Comparison of ENCODE assay signal across 8 cellular contexts in genomic region chr5:132293066-132293991, GRCh38. TPM values are rescaled to one million over a fixed set of nuclear protein-coding genes. Genes with fewer than 3 reads are reported as not detected.
A peak's percentile ranks its signal among the peaks of the same experiment; 100 is the strongest.
DNase-seq lines count a peak whose midpoint lies in the region; ATAC-seq and TF ChIP-seq lines count a peak whose summit lies in the region.

No MANE protein-coding gene starts in this region.

- H3K9me3 Mint-ChIP-seq in IgD-negative memory B cell, result no peaks in the 10 kb centered on the region

- peaks cover 20 to 21% of the 10 kb centered on the region in 2 donors for H3K4me1 ChIP-seq in mucosa of rectum (ENCODE audit: control insufficient read depth in 2 of 2, insufficient read depth in 2 of 2, low read length in 2 of 2)

- H3K27ac ChIP-seq in mucosa of rectum (ENCODE audit: low read depth in 2 of 2, low read length in 2 of 2), result peak overlapping the region; percentile 95 to 96

- H3K4me3 ChIP-seq in epithelial cell of proximal tubule (ENCODE audit: low read depth, low read length) (peak overlapping the region; percentile 78), mucosa of rectum (ENCODE audit: low read length in 2 of 2) (peak overlapping the region; percentile 71 to 77)

- H3K9me3 ChIP-seq in mucosa of rectum (ENCODE audit: control insufficient read depth in 2 of 2, low read length in 2 of 2), result no peaks in the 10 kb centered on the region

- H3K4me3 Mint-ChIP-seq in IgD-negative memory B cell, result peak overlapping the region; percentile 78 to 96 (median 91)

- H3K4me1 Mint-ChIP-seq in IgD-negative memory B cell, result peaks cover 4 to 9% (median 5%) of the 10 kb centered on the region in 3 donors

- peaks cover 38% of the 10 kb centered on the region for H3K27me3 Mint-ChIP-seq in IgD-negative memory B cell

- H3K27me3 ChIP-seq in mucosa of rectum (ENCODE audit: control insufficient read depth in 2 of 2, insufficient read depth in 2 of 2, low read length in 2 of 2), result peaks cover 0 to 2% of the 10 kb centered on the region in 2 donors

- H3K36me3 Mint-ChIP-seq in IgD-negative memory B cell, result no peaks in the 10 kb centered on the region

- peak overlapping the region; percentile 90 for H3K9ac ChIP-seq in mucosa of rectum (ENCODE audit: low read depth in 1 of 2, low read length in 2 of 2)

- H3K36me3 ChIP-seq in mucosa of rectum (ENCODE audit: control insufficient read depth in 2 of 2, insufficient read depth in 2 of 2, low read length in 2 of 2), result no peaks in the 10 kb centered on the region

- peak; percentile 33 for TF ChIP-seq CTCF in epithelial cell of proximal tubule (conservative IDR thresholded peaks at IDR 0.05; ENCODE audit: low read depth, low read length)

- ATAC-seq in GM21529 (IDR thresholded peaks at IDR 0.05; ENCODE audit: unreplicated experiment), result peak; percentile 44

- H3K27ac Mint-ChIP-seq in IgD-negative memory B cell, result no peak overlapping the region

- peak; percentile 86 for DNase-seq in D341Med (ENCODE audit: low spot score)
- peak; percentile 95 for DNase-seq in OCI-M1 (lab: John Stamatoyannopoulos, UW)
- DNase-seq in activated T-cell treated with anti-CD3 and anti-CD28 coated beads for 48 hours (ENCODE audit: low read depth), result peak; percentile 78
- DNase-seq in epithelial cell of proximal tubule (ENCODE audit: low read depth), result no peak
- DNase-seq in stimulated activated CD8-positive, alpha-beta memory T cell treated with anti-CD3 and anti-CD28 coated beads, Interleukin-4, amount 100 ng/mL, for 24 hours (ENCODE audit: low read depth), result peak; percentile 74

RNA-seq across cellular contexts. Expression of gene SLC22A4, which starts 0.9 kb away (rescaled TPM):
- polyA plus RNA-seq in IgD-negative memory B cell, result not detected
- total RNA-seq in epithelial cell of proximal tubule, result 0.75 and 1.6 TPM in 2 replicates

RNA-seq across cellular contexts. Expression of gene PDLIM4, which starts 35.8 kb away (rescaled TPM):
- not detected for polyA plus RNA-seq in IgD-negative memory B cell
- 85.7 and 129 TPM in 2 replicates for total RNA-seq in epithelial cell of proximal tubule
